18 cellular contexts compared by ENCODE assay signal in the genomic region with DNA sequence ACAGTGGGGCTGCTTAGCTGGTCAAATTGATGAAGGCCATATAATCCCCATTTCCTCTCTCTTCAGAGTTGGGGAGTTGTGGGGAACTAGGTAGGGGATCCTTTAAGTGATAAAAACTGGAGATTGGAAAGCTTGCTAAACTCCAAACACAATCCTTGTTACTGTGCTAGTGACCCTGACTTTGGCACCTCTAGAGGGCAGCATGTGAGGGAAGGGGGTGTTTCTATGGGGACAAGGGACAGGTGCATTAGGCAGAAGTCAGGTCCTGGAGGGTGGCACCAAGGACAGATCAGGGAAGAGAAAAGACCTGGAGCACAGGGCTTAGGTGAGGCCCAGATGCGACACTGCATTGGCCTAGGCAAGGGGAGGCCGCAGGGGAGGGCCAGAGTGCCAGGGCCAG.
DNase-seq lines count a peak whose midpoint lies in the region; ATAC-seq and TF ChIP-seq lines count a peak whose summit lies in the region.
"Had no signal": no experiment of that assay in that cellular context is flagged by ENCODE, and none has a peak within 500 bp of the region (broad histone marks: within the 10 kb centered on the region; RNA-seq: fewer than 3 reads in every experiment).

No MANE protein-coding gene starts in this region.

- H2BK12ac ChIP-seq in neuronal stem cell (ENCODE audit: low read length): no peak overlapping the region

- TF ChIP-seq CTCF in GM06990 (IDR thresholded peaks at IDR 0.05; ENCODE audit: insufficient read depth, low read length, poor library complexity, severe bottlenecking): peak; percentile 33
- TF ChIP-seq CTCF in HFFc6 (IDR thresholded peaks at IDR 0.05): peak; percentile 19; the same call in 1 of the 2 replicates
- TF ChIP-seq CTCF in WERI-Rb-1 (IDR thresholded peaks at IDR 0.05; ENCODE audit: low read depth, low read length): peak; percentile 27

- no peak overlapping the region for H2BK120ac ChIP-seq in neuronal stem cell (ENCODE audit: low read depth, low read length)

- peak overlapping the region; percentile 37 for H3K23ac ChIP-seq in neuronal stem cell (ENCODE audit: low read depth, low read length, poor library complexity)

- no peak overlapping the region for H4K91ac ChIP-seq in neuronal stem cell (ENCODE audit: low read depth, low read length, poor library complexity)

- H3K4me3 ChIP-seq in GM06990 (replicated peaks; ENCODE audit: low read depth, low read length) (no peak overlapping the region), WERI-Rb-1 (ENCODE audit: low read depth, low read length) (no peak overlapping the region), neuronal stem cell (ENCODE audit: low read length in 2 of 2) (no peak overlapping the region)
- H3K4me3 ChIP-seq: prostate gland, suprapubic skin had no signal

- no peak overlapping the region for H3K9ac ChIP-seq in neuronal stem cell (ENCODE audit: low read depth, low read length, poor library complexity)

- H3K9me3 ChIP-seq in WERI-Rb-1 (ENCODE audit: severe bottlenecking) (peaks cover 7% of the 10 kb centered on the region), neuronal stem cell (replicated peaks in 1 of 2; ENCODE audit: control insufficient read depth in 2 of 2, insufficient read depth in 1 of 2, low read depth in 1 of 2, low read length in 2 of 2) (peaks cover 0 to 9% of the 10 kb centered on the region in 2 donors)
- H3K9me3 ChIP-seq: prostate gland, suprapubic skin had no signal

- H2AK5ac ChIP-seq in neuronal stem cell (ENCODE audit: low read depth, low read length): peak overlapping the region; percentile 68

- H3K4me1 Mint-ChIP-seq in HFFc6 (ENCODE audit: low read depth): peaks cover 16% of the 10 kb centered on the region

- no CpG with 5 or more reads among the region's 2 CpGs for WGBS in neuronal stem cell (ENCODE audit: extremely low coverage in 2 of 2, insufficient read length in 2 of 2, insufficient replicate concordance in 1 of 2), 2 donors

- H3K27me3 ChIP-seq in GM06990 (replicated peaks; ENCODE audit: control insufficient read depth, insufficient read depth, low read length) (0 out of 2 replicates have a peak, but pooled peaks cover 1% of the 10 kb centered on the region), WERI-Rb-1 (ENCODE audit: insufficient read depth, low read depth, severe bottlenecking) (no peaks in the 10 kb centered on the region), neuronal stem cell (ENCODE audit: control insufficient read depth in 3 of 3, insufficient read depth in 3 of 3, low read depth in 1 of 3, low read length in 3 of 3) (peaks cover 0 to 5% (median 0%) of the 10 kb centered on the region in 3 experiments)
- H3K27me3 ChIP-seq: suprapubic skin had no signal

- peak overlapping the region; percentile 17 for H3K14ac ChIP-seq in neuronal stem cell (ENCODE audit: low read length)

- H3K36me3 ChIP-seq in GM06990 (ENCODE audit: control insufficient read depth, insufficient read depth, low read length) (no peaks in the 10 kb centered on the region), WERI-Rb-1 (no peaks in the 10 kb centered on the region), neuronal stem cell (replicated peaks in 1 of 2; ENCODE audit: control insufficient read depth in 2 of 2, insufficient read depth in 2 of 2, low read length in 2 of 2) (no peaks in the 10 kb centered on the region)
- H3K36me3 ChIP-seq: prostate gland, suprapubic skin had no signal

- H3K18ac ChIP-seq in neuronal stem cell (ENCODE audit: low read length): peak overlapping the region; percentile 27

- H2BK15ac ChIP-seq in neuronal stem cell (ENCODE audit: low read length): peak overlapping the region; percentile 18

- peaks cover 6% of the 10 kb centered on the region; the same call in 1 of the 2 replicates for H3K9me3 Mint-ChIP-seq in HFFc6

- no peak overlapping the region for H3K4ac ChIP-seq in neuronal stem cell (ENCODE audit: low read length)

- no peak overlapping the region for H3K4me2 ChIP-seq in neuronal stem cell (ENCODE audit: insufficient read depth, low read length, poor library complexity, severe bottlenecking)

- no peak overlapping the region for H3K27ac Mint-ChIP-seq in HFFc6
- H3K27ac Mint-ChIP-seq: nephron progenitor cell had no signal

- ATAC-seq in GM21367 (IDR thresholded peaks at IDR 0.05; ENCODE audit: unreplicated experiment): no peak

- H3K27ac ChIP-seq in WERI-Rb-1 (no peak overlapping the region), neuronal stem cell (replicated peaks; ENCODE audit: low read length) (no peak overlapping the region)
- H3K27ac ChIP-seq: prostate gland, suprapubic skin had no signal

- peaks cover 7% of the 10 kb centered on the region; the same call in 1 of the 2 replicates for H3K36me3 Mint-ChIP-seq in HFFc6 (ENCODE audit: low read depth)

- H2AFZ ChIP-seq in neuronal stem cell (ENCODE audit: low read length): no peak overlapping the region

- peaks cover 4 to 12% of the 10 kb centered on the region in 2 donors for H3K4me1 ChIP-seq in neuronal stem cell (ENCODE audit: control insufficient read depth in 2 of 2, insufficient read depth in 1 of 2, low read depth in 1 of 2, low read length in 2 of 2)
- H3K4me1 ChIP-seq: prostate gland, suprapubic skin had no signal

- H3K27me3 Mint-ChIP-seq in HFFc6 (ENCODE audit: insufficient read depth): peaks cover 28% of the 10 kb centered on the region

- DNase-seq in GM06990 (ENCODE audit: extremely low read depth, insufficient read length): no peak
- DNase-seq in HFFc6: no peak
- no peak for DNase-seq in WERI-Rb-1
- DNase-seq in neuronal stem cell (ENCODE audit: low spot score): no peak
- DNase-seq in NCI-H2227 treated with DMSO at 0.1 percent for 48 hours (lab: John Stamatoyannopoulos, UW): no peak
- DNase-seq in T-helper 9 cell: no peak
- DNase-seq: activated CD4-positive, alpha-beta T cell treated with anti-CD3 and anti-CD28 coated beads, Interleukin-2, amount 50 U/mL, for 4 hours; activated naive CD4-positive, alpha-beta T cell treated with Interleukin-2 at 50 U/mL for 16 hours; activated T-cell treated with anti-CD3 and anti-CD28 coated beads for 4 hours; aorta; NCI-H1105 treated with DMSO at 0.1 percent for 48 hours; NCI-H2171 treated with DMSO at 0.1 percent for 48 hours; nephron progenitor cell; small intestine; stimulated activated CD4-positive, alpha-beta T cell treated with anti-CD3 and anti-CD28 coated beads, Interleukin-4, amount 100 ng/mL, for 1 hour had no signal

- no peaks in the 10 kb centered on the region for H3K79me1 ChIP-seq in neuronal stem cell (ENCODE audit: low read depth, low read length)

- H3K4me3 Mint-ChIP-seq in HFFc6: no peak overlapping the region
- H3K4me3 Mint-ChIP-seq: nephron progenitor cell had no signal

- H2BK5ac ChIP-seq in neuronal stem cell (ENCODE audit: low read length): no peak overlapping the region

- H4K8ac ChIP-seq in neuronal stem cell (ENCODE audit: low read depth, low read length): no peak overlapping the region
